1 cellular context compared by ENCODE assay signal in the genomic region with DNA sequence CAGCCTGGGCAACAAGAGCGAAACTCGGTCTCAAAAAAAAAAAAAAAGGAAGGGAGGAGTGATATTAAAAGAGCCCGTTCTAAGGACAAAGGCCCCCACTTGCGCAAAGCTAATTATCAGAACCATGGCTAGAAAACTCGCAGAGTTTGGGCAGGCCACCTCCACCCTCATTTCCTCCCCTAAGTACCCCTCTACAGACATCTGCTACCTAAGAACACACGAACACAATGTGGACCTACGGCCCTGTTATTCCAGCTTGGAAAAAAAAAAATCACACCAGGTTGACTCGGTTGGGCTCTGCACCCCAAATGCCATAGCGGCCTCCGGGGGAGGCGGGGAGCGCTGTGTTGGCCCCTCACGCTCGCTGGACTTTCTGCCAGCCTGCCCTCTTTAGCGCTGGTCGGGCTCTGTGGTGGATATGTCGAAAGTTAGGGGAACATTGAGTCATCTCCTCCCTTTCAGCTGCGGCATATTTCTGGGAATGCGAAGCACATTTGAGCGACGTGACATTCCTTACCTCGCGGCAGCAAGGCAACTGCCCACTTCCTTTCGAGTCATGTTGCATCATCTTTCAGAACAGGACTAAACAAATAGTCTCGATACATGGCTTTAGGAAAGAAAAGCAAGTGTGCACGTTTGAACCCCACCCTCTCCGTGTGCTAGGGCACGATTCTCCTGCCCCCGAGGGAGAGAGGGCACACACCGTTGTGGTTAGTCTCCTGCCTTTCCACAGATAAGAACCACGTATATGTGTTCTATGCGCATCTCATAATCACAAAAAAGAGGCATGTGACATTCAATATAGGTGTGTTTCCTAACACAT.
A peak's percentile ranks its signal among the peaks of the same experiment; 100 is the strongest.
TF ChIP-seq lines count a peak whose summit lies in the region.

No MANE protein-coding gene starts in this region.

TF ChIP-seq in HepG2, 621 proteins besides CTCF, POLR2A, EP300 and RAD21 (continued from another document and continues in another):
- TF ChIP-seq, protein P1, sequence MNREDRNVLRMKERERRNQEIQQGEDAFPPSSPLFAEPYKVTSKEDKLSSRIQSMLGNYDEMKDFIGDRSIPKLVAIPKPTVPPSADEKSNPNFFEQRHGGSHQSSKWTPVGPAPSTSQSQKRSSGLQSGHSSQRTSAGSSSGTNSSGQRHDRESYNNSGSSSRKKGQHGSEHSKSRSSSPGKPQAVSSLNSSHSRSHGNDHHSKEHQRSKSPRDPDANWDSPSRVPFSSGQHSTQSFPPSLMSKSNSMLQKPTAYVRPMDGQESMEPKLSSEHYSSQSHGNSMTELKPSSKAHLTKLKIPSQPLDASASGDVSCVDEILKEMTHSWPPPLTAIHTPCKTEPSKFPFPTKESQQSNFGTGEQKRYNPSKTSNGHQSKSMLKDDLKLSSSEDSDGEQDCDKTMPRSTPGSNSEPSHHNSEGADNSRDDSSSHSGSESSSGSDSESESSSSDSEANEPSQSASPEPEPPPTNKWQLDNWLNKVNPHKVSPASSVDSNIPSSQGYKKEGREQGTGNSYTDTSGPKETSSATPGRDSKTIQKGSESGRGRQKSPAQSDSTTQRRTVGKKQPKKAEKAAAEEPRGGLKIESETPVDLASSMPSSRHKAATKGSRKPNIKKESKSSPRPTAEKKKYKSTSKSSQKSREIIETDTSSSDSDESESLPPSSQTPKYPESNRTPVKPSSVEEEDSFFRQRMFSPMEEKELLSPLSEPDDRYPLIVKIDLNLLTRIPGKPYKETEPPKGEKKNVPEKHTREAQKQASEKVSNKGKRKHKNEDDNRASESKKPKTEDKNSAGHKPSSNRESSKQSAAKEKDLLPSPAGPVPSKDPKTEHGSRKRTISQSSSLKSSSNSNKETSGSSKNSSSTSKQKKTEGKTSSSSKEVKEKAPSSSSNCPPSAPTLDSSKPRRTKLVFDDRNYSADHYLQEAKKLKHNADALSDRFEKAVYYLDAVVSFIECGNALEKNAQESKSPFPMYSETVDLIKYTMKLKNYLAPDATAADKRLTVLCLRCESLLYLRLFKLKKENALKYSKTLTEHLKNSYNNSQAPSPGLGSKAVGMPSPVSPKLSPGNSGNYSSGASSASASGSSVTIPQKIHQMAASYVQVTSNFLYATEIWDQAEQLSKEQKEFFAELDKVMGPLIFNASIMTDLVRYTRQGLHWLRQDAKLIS (CRISPR knock-in tag; IDR thresholded peaks at IDR 0.05) = peak; percentile 91; the same call in 1 of the 2 replicates
- TF ChIP-seq HNRNPL (IDR thresholded peaks at IDR 0.05; ENCODE audit: low read depth, low read length) = peak; percentile 97
- TF ChIP-seq IRX3 (CRISPR knock-in tag; IDR thresholded peaks at IDR 0.05; ENCODE audit: borderline replicate concordance, low read depth) = no peak
- TF ChIP-seq, protein P2, sequence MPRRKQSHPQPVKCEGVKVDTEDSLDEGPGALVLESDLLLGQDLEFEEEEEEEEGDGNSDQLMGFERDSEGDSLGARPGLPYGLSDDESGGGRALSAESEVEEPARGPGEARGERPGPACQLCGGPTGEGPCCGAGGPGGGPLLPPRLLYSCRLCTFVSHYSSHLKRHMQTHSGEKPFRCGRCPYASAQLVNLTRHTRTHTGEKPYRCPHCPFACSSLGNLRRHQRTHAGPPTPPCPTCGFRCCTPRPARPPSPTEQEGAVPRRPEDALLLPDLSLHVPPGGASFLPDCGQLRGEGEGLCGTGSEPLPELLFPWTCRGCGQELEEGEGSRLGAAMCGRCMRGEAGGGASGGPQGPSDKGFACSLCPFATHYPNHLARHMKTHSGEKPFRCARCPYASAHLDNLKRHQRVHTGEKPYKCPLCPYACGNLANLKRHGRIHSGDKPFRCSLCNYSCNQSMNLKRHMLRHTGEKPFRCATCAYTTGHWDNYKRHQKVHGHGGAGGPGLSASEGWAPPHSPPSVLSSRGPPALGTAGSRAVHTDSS (CRISPR knock-in tag; conservative IDR thresholded peaks at IDR 0.05) = no peak
- TF ChIP-seq, protein P3, sequence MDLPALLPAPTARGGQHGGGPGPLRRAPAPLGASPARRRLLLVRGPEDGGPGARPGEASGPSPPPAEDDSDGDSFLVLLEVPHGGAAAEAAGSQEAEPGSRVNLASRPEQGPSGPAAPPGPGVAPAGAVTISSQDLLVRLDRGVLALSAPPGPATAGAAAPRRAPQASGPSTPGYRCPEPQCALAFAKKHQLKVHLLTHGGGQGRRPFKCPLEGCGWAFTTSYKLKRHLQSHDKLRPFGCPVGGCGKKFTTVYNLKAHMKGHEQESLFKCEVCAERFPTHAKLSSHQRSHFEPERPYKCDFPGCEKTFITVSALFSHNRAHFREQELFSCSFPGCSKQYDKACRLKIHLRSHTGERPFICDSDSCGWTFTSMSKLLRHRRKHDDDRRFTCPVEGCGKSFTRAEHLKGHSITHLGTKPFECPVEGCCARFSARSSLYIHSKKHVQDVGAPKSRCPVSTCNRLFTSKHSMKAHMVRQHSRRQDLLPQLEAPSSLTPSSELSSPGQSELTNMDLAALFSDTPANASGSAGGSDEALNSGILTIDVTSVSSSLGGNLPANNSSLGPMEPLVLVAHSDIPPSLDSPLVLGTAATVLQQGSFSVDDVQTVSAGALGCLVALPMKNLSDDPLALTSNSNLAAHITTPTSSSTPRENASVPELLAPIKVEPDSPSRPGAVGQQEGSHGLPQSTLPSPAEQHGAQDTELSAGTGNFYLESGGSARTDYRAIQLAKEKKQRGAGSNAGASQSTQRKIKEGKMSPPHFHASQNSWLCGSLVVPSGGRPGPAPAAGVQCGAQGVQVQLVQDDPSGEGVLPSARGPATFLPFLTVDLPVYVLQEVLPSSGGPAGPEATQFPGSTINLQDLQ (CRISPR knock-in tag; IDR thresholded peaks at IDR 0.05) = peak; percentile 62; the same call in 1 of the 2 replicates
- TF ChIP-seq ZNF629 (CRISPR knock-in tag; conservative IDR thresholded peaks at IDR 0.05) = peak; percentile 34; the same call in 1 of the 2 replicates
- TF ChIP-seq, protein P4, sequence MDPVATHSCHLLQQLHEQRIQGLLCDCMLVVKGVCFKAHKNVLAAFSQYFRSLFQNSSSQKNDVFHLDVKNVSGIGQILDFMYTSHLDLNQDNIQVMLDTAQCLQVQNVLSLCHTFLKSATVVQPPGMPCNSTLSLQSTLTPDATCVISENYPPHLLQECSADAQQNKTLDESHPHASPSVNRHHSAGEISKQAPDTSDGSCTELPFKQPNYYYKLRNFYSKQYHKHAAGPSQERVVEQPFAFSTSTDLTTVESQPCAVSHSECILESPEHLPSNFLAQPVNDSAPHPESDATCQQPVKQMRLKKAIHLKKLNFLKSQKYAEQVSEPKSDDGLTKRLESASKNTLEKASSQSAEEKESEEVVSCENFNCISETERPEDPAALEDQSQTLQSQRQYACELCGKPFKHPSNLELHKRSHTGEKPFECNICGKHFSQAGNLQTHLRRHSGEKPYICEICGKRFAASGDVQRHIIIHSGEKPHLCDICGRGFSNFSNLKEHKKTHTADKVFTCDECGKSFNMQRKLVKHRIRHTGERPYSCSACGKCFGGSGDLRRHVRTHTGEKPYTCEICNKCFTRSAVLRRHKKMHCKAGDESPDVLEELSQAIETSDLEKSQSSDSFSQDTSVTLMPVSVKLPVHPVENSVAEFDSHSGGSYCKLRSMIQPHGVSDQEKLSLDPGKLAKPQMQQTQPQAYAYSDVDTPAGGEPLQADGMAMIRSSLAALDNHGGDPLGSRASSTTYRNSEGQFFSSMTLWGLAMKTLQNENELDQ (CRISPR knock-in tag; IDR thresholded peaks at IDR 0.05; ENCODE audit: borderline replicate concordance) = no peak
- no peak for TF ChIP-seq TAF15 (IDR thresholded peaks at IDR 0.05; ENCODE audit: low read depth, low read length, poor library complexity, severe bottlenecking)
- TF ChIP-seq, protein P5, sequence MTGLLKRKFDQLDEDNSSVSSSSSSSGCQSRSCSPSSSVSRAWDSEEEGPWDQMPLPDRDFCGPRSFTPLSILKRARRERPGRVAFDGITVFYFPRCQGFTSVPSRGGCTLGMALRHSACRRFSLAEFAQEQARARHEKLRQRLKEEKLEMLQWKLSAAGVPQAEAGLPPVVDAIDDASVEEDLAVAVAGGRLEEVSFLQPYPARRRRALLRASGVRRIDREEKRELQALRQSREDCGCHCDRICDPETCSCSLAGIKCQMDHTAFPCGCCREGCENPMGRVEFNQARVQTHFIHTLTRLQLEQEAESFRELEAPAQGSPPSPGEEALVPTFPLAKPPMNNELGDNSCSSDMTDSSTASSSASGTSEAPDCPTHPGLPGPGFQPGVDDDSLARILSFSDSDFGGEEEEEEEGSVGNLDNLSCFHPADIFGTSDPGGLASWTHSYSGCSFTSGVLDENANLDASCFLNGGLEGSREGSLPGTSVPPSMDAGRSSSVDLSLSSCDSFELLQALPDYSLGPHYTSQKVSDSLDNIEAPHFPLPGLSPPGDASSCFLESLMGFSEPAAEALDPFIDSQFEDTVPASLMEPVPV (CRISPR knock-in tag; IDR thresholded peaks at IDR 0.05) = peak; percentile 86
- no peak for TF ChIP-seq NBN (conservative IDR thresholded peaks at IDR 0.05)
- TF ChIP-seq, protein P6, sequence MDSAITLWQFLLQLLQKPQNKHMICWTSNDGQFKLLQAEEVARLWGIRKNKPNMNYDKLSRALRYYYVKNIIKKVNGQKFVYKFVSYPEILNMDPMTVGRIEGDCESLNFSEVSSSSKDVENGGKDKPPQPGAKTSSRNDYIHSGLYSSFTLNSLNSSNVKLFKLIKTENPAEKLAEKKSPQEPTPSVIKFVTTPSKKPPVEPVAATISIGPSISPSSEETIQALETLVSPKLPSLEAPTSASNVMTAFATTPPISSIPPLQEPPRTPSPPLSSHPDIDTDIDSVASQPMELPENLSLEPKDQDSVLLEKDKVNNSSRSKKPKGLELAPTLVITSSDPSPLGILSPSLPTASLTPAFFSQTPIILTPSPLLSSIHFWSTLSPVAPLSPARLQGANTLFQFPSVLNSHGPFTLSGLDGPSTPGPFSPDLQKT (CRISPR knock-in tag; IDR thresholded peaks at IDR 0.05; ENCODE audit: borderline replicate concordance) = no peak
- 0 out of 2 replicates have a peak, but pooled peaks have one; percentile 46 for TF ChIP-seq ZNF451 (CRISPR knock-in tag; IDR thresholded peaks at IDR 0.05)
- no peak for TF ChIP-seq CAMTA2 (CRISPR knock-in tag; IDR thresholded peaks at IDR 0.05; ENCODE audit: borderline replicate concordance)
- TF ChIP-seq ZFP41 (CRISPR knock-in tag; IDR thresholded peaks at IDR 0.05; ENCODE audit: borderline replicate concordance) = peak; percentile 79; the same call in 1 of the 2 replicates
- TF ChIP-seq FOXM1 (CRISPR knock-in tag; IDR thresholded peaks at IDR 0.05) = no peak
- TF ChIP-seq, protein P7, sequence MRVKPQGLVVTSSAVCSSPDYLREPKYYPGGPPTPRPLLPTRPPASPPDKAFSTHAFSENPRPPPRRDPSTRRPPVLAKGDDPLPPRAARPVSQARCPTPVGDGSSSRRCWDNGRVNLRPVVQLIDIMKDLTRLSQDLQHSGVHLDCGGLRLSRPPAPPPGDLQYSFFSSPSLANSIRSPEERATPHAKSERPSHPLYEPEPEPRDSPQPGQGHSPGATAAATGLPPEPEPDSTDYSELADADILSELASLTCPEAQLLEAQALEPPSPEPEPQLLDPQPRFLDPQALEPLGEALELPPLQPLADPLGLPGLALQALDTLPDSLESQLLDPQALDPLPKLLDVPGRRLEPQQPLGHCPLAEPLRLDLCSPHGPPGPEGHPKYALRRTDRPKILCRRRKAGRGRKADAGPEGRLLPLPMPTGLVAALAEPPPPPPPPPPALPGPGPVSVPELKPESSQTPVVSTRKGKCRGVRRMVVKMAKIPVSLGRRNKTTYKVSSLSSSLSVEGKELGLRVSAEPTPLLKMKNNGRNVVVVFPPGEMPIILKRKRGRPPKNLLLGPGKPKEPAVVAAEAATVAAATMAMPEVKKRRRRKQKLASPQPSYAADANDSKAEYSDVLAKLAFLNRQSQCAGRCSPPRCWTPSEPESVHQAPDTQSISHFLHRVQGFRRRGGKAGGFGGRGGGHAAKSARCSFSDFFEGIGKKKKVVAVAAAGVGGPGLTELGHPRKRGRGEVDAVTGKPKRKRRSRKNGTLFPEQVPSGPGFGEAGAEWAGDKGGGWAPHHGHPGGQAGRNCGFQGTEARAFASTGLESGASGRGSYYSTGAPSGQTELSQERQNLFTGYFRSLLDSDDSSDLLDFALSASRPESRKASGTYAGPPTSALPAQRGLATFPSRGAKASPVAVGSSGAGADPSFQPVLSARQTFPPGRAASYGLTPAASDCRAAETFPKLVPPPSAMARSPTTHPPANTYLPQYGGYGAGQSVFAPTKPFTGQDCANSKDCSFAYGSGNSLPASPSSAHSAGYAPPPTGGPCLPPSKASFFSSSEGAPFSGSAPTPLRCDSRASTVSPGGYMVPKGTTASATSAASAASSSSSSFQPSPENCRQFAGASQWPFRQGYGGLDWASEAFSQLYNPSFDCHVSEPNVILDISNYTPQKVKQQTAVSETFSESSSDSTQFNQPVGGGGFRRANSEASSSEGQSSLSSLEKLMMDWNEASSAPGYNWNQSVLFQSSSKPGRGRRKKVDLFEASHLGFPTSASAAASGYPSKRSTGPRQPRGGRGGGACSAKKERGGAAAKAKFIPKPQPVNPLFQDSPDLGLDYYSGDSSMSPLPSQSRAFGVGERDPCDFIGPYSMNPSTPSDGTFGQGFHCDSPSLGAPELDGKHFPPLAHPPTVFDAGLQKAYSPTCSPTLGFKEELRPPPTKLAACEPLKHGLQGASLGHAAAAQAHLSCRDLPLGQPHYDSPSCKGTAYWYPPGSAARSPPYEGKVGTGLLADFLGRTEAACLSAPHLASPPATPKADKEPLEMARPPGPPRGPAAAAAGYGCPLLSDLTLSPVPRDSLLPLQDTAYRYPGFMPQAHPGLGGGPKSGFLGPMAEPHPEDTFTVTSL (CRISPR knock-in tag; IDR thresholded peaks at IDR 0.05; ENCODE audit: borderline replicate concordance) = peak; percentile 99
- TF ChIP-seq ZNF253 (CRISPR knock-in tag; IDR thresholded peaks at IDR 0.05; ENCODE audit: borderline replicate concordance) = no peak
- TF ChIP-seq ARNT2 (CRISPR knock-in tag; IDR thresholded peaks at IDR 0.05; ENCODE audit: low read depth) = peak; percentile 93
- peak; percentile 98 for TF ChIP-seq HOXA3 (CRISPR knock-in tag; IDR thresholded peaks at IDR 0.05)
- TF ChIP-seq PAF1 (CRISPR knock-in tag; IDR thresholded peaks at IDR 0.05) = no peak
- TF ChIP-seq FOSL1 (CRISPR knock-in tag; IDR thresholded peaks at IDR 0.05; ENCODE audit: borderline replicate concordance) = peak; percentile 79
- no peak for TF ChIP-seq CHCHD3 (CRISPR knock-in tag; IDR thresholded peaks at IDR 0.05)
- TF ChIP-seq, protein P8, sequence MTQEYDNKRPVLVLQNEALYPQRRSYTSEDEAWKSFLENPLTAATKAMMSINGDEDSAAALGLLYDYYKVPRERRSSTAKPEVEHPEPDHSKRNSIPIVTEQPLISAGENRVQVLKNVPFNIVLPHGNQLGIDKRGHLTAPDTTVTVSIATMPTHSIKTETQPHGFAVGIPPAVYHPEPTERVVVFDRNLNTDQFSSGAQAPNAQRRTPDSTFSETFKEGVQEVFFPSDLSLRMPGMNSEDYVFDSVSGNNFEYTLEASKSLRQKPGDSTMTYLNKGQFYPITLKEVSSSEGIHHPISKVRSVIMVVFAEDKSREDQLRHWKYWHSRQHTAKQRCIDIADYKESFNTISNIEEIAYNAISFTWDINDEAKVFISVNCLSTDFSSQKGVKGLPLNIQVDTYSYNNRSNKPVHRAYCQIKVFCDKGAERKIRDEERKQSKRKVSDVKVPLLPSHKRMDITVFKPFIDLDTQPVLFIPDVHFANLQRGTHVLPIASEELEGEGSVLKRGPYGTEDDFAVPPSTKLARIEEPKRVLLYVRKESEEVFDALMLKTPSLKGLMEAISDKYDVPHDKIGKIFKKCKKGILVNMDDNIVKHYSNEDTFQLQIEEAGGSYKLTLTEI (CRISPR knock-in tag; conservative IDR thresholded peaks at IDR 0.05) = no peak
- no peak for TF ChIP-seq ZNF20 (CRISPR knock-in tag; IDR thresholded peaks at IDR 0.05)
- peak; percentile 98 for TF ChIP-seq TBX2 (CRISPR knock-in tag; IDR thresholded peaks at IDR 0.05; ENCODE audit: borderline replicate concordance)
- 0 out of 2 replicates have a peak, but pooled peaks have one; percentile 63 for TF ChIP-seq KMT2A (CRISPR knock-in tag; IDR thresholded peaks at IDR 0.05)
- TF ChIP-seq ZNF501 (CRISPR knock-in tag; IDR thresholded peaks at IDR 0.05) = peak; percentile 11; the same call in 1 of the 2 replicates
- peak; percentile 96 for TF ChIP-seq MED13 (CRISPR knock-in tag; IDR thresholded peaks at IDR 0.05)
- TF ChIP-seq ZNF232 (CRISPR knock-in tag; IDR thresholded peaks at IDR 0.05; ENCODE audit: borderline replicate concordance) = peak; percentile 93; the same call in 1 of the 2 replicates
- TF ChIP-seq TOPORS (CRISPR knock-in tag; IDR thresholded peaks at IDR 0.05) = no peak
- peak; percentile 96 for TF ChIP-seq SMAD1 (CRISPR knock-in tag; IDR thresholded peaks at IDR 0.05; ENCODE audit: borderline replicate concordance, low read depth)
